In the genomic region with DNA sequence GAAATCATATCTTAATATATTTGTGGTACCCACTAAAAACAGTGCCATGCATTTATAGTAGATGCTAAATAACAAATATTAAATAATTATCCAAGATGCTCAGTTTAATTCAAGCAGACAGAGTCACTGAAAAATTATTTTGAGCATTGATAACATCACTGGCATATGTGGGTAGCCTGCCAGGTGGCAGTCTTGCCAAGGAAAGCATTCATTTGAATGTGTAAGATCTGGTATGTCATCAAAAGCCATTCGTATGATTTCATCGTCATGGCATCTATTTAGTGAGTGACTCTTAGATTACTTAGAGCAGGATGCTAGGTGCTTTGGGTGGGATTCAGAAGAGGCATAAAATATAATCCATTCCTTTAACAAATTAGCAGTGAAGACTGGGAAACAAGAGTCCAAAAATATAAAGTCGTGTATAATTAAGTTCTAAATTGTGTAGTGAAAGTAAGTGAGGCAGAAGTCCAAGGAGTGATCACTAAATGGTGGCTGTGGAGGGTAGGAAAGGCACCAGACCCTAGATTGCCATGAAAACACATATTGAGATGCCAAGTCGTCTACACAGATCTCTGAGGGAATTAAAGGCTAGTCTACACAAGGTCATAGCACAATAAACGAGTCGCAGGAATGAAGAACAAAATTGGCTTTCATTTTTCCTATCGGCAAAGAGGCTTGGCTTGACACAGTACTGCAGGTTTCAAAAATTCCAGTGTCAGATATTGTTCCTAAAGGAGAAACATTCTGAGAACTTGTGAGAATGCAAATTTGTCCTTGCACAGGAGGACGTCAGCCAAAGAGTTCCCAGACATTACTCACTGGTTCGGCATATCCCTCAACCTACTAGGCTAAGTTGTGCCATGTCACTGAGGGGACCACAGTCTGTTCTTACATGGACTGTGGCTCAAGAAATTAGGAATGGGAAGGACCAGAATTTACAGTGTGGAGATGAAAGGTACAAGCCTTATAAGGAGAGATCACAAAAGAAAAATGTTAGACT, we compare ENCODE assay signal across 10 cellular contexts.
DNase-seq lines count a peak whose midpoint lies in the region; ATAC-seq, FAIRE-seq and TF ChIP-seq lines count a peak whose summit lies in the region.
"Had no signal": no experiment of that assay in that cellular context is flagged by ENCODE, and none has a peak within 500 bp of the region (broad histone marks: within the 10 kb centered on the region; RNA-seq: fewer than 3 reads in every experiment).

No MANE protein-coding gene starts in this region.

- H3K4me3 ChIP-seq in astrocyte (ENCODE audit: insufficient read depth, low read depth, low read length) = peak overlapping the region; percentile 6

- peak; percentile 17 for FAIRE-seq in astrocyte (lab: Jason Lieb, UNC)

- H3K27ac ChIP-seq in astrocyte (ENCODE audit: low read depth, low read length) = peak overlapping the region; percentile 92
- H3K27ac ChIP-seq: parathyroid adenoma had no signal

- H3K27me3 Mint-ChIP-seq in astrocyte (ENCODE audit: low read depth, unreplicated experiment) = no peaks in the 10 kb centered on the region

- H3K4me1 ChIP-seq in astrocyte (ENCODE audit: insufficient read depth, low read length) = peaks cover 22% of the 10 kb centered on the region
- H3K4me1 ChIP-seq: parathyroid adenoma had no signal

- no peak for TF ChIP-seq CTCF in astrocyte (IDR thresholded peaks at IDR 0.05; ENCODE audit: insufficient read depth, low read depth, low read length)

- no peaks in the 10 kb centered on the region for H3K36me3 ChIP-seq in astrocyte (ENCODE audit: insufficient read depth, low read length)

- no peak overlapping the region for H3K4me3 Mint-ChIP-seq in astrocyte (ENCODE audit: unreplicated experiment)

- H3K36me3 Mint-ChIP-seq in astrocyte (ENCODE audit: low read depth, unreplicated experiment) = peaks cover 2% of the 10 kb centered on the region

- no peaks in the 10 kb centered on the region for H3K9me3 ChIP-seq in astrocyte (ENCODE audit: insufficient read depth, low read depth, low read length)

- peaks cover 14% of the 10 kb centered on the region for H3K4me1 Mint-ChIP-seq in astrocyte (ENCODE audit: low read depth, unreplicated experiment)

- DNase-seq in AG08395 (ENCODE audit: low spot score) = peak; percentile 54
- peak; percentile 46 for DNase-seq in HT-29 (ENCODE audit: low spot score)
- DNase-seq in astrocyte (ENCODE audit: low read depth) = peak; percentile 92
- peak; percentile 54 for DNase-seq in iris pigment epithelial cell (ENCODE audit: low read depth)
- no peak for DNase-seq in NCI-H187 treated with DMSO at 0.1 percent for 48 hours (lab: John Stamatoyannopoulos, UW)

- H3K9me3 Mint-ChIP-seq in astrocyte (ENCODE audit: unreplicated experiment) = peaks cover 9% of the 10 kb centered on the region
- H3K9me3 Mint-ChIP-seq: activated T-helper 2 cell treated with anti-CD3 and anti-CD28 coated beads, Interferon-gamma antibody, Interleukin-2, Interleukin-4, amounts not matched to agents 10 μg/mL and 5 μg/mL and 100 μg/mL, durations not matched to agents 14 hours and 24 hours and 36 hours had no signal

- peak overlapping the region; percentile 80 for H3K9ac ChIP-seq in astrocyte (ENCODE audit: low read length)
- H3K9ac ChIP-seq: parathyroid adenoma had no signal

- H2AFZ ChIP-seq in astrocyte (ENCODE audit: low read depth, low read length) = peak overlapping the region; percentile 19
- H2AFZ ChIP-seq: parathyroid adenoma had no signal

- no peaks in the 10 kb centered on the region for H3K79me2 ChIP-seq in astrocyte (ENCODE audit: insufficient read depth, low read length)
- H3K79me2 ChIP-seq: parathyroid adenoma had no signal

- ATAC-seq in GM21360 (IDR thresholded peaks at IDR 0.05; ENCODE audit: unreplicated experiment) (no peak), HG02852 (IDR thresholded peaks at IDR 0.05; ENCODE audit: unreplicated experiment) (no peak), GM18498 (IDR thresholded peaks at IDR 0.05; ENCODE audit: unreplicated experiment) (no peak)

- H3K27ac Mint-ChIP-seq in astrocyte (ENCODE audit: unreplicated experiment) = peak overlapping the region; percentile 31
- H3K27ac Mint-ChIP-seq: activated T-helper 2 cell treated with anti-CD3 and anti-CD28 coated beads, Interferon-gamma antibody, Interleukin-2, Interleukin-4, amounts not matched to agents 10 μg/mL and 5 μg/mL and 100 μg/mL, durations not matched to agents 14 hours and 24 hours and 36 hours had no signal

- peak overlapping the region; percentile 67 for H3K4me2 ChIP-seq in astrocyte (ENCODE audit: low read length)

- no peaks in the 10 kb centered on the region for H4K20me1 ChIP-seq in astrocyte (ENCODE audit: insufficient read depth, low read length)

- no peaks in the 10 kb centered on the region for H3K27me3 ChIP-seq in astrocyte (ENCODE audit: insufficient read depth, low read length)
